ENCODE assay signal across 34 cellular contexts in the genomic region with DNA sequence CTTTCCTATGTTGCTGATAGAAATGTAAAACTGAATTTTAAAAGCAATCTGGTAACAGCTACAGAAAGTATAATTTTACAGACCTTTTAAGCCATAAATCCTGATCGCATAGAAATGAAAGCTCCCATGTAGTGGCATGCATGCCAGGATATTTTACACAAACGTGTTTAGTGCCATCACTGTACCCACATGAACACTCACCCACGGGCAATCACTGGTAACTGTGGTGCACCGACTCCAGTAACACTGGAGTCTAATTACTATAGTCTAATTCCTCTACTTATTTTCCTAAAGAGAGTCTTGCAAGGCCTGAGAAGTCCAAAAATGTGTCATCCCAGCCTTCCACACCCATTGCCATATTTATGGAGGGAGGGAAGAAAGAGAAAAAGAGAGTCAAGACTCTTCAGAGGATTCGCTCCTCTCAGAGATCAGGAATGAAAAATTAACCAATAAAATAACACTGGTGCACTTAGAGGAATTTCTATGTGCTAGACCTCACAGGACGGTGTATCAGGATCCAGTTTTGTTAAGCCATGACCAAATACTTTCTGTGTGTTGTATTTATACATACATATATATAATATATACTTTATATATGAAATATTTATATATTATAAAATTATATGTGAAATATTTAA.
"Had no signal": no experiment of that assay in that cellular context is flagged by ENCODE, and none has a peak within 500 bp of the region (broad histone marks: within the 10 kb centered on the region; RNA-seq: fewer than 3 reads in every experiment).

No MANE protein-coding gene starts in this region.

- DNase-seq: activated CD4-positive, alpha-beta memory T cell treated with anti-CD3 and anti-CD28 coated beads for 36 hours; activated CD4-positive, alpha-beta T cell treated with anti-CD3 and anti-CD28 coated beads for 36 hours; activated CD4-positive, alpha-beta T cell treated with anti-CD3 and anti-CD28 coated beads, Interleukin-2, amount 10 ng/mL, durations not matched to agents 24 days and 14 days; activated CD4-positive, CD25-positive, alpha-beta regulatory T cell; activated CD4-positive, CD25-positive, alpha-beta regulatory T cell treated with anti-CD3 and anti-CD28 coated beads, Interleukin-2, amount 50 U/mL, for 72 hours; activated CD8-positive, alpha-beta memory T cell treated with anti-CD3 and anti-CD28 coated beads, Interleukin-2, amount 10 ng/mL, durations not matched to agents 7 days and 5 days; activated CD8-positive, alpha-beta memory T cell treated with anti-CD3 and anti-CD28 coated beads, Interleukin-2, amount 50 U/mL, for 4 hours; activated CD8-positive, alpha-beta T cell treated with anti-CD3 and anti-CD28 coated beads, Interleukin-2, amount 10 ng/mL, durations not matched to agents 7 days and 5 days; activated effector memory CD4-positive, alpha-beta T cell treated with anti-CD3 and anti-CD28 coated beads, Interleukin-2, amount 50 U/mL, for 16 hours; activated naive CD4-positive, alpha-beta T cell treated with anti-CD3 and anti-CD28 coated beads for 36 hours; activated naive CD8-positive, alpha-beta T cell treated with anti-CD3 and anti-CD28 coated beads, Interleukin-2, amount 10 ng/mL, durations not matched to agents 7 days and 5 days; activated T-cell treated with anti-CD3 and anti-CD28 coated beads, Interleukin-2, amount 50 U/mL, for 1 hour; activated T-cell treated with anti-CD3 and anti-CD28 coated beads, Interleukin-2, amount 50 U/mL, for 48 hours; central memory CD4-positive, alpha-beta T cell; cerebellar nuclear complex; colonic mucosa; effector CD8-positive, alpha-beta T cell; foreskin keratinocyte; gastrocnemius medialis; glutamatergic neuron; heart left ventricle; T-helper 1 cell; T-helper 17 cell; T1000; WERI-Rb-1 had no signal

- H3K4me3 ChIP-seq: ascending aorta, breast epithelium, cardiac muscle cell, colonic mucosa, gastrocnemius medialis, heart left ventricle had no signal

- H3K36me3 Mint-ChIP-seq: activated CD8-positive, alpha-beta memory T cell treated with anti-CD3 and anti-CD28 coated beads, Interleukin-2, amount 10 ng/mL, durations not matched to agents 7 days and 5 days had no signal

- H3K27me3 Mint-ChIP-seq: activated CD4-positive, alpha-beta memory T cell treated with anti-CD3 and anti-CD28 coated beads for 36 hours; activated CD4-positive, alpha-beta T cell treated with anti-CD3 and anti-CD28 coated beads for 36 hours; activated CD4-positive, alpha-beta T cell treated with anti-CD3 and anti-CD28 coated beads, Interleukin-2, amount 10 ng/mL, durations not matched to agents 24 days and 14 days; activated CD8-positive, alpha-beta memory T cell treated with anti-CD3 and anti-CD28 coated beads, Interleukin-2, amount 10 ng/mL, durations not matched to agents 7 days and 5 days; activated naive CD8-positive, alpha-beta T cell treated with anti-CD3 and anti-CD28 coated beads, Interleukin-2, amount 10 ng/mL, durations not matched to agents 7 days and 5 days; brain had no signal

- H3K4me3 Mint-ChIP-seq: activated CD4-positive, alpha-beta memory T cell treated with anti-CD3 and anti-CD28 coated beads for 36 hours; activated CD4-positive, alpha-beta T cell treated with anti-CD3 and anti-CD28 coated beads for 36 hours; activated CD4-positive, alpha-beta T cell treated with anti-CD3 and anti-CD28 coated beads, Interleukin-2, amount 10 ng/mL, durations not matched to agents 24 days and 14 days; activated CD8-positive, alpha-beta memory T cell treated with anti-CD3 and anti-CD28 coated beads, Interleukin-2, amount 10 ng/mL, durations not matched to agents 7 days and 5 days; activated CD8-positive, alpha-beta T cell treated with anti-CD3 and anti-CD28 coated beads, Interleukin-2, amount 10 ng/mL, durations not matched to agents 7 days and 5 days; activated naive CD4-positive, alpha-beta T cell treated with anti-CD3 and anti-CD28 coated beads for 36 hours; activated naive CD8-positive, alpha-beta T cell treated with anti-CD3 and anti-CD28 coated beads, Interleukin-2, amount 10 ng/mL, durations not matched to agents 7 days and 5 days; activated T-helper 1 cell treated with anti-CD3 and anti-CD28 coated beads, Interleukin-12 subunit alpha, Interleukin-12 subunit beta, Interleukin-2, Interleukin-4 antibody, amounts not matched to agents 30 ng/mL and 10 ng/mL and 1 ng/mL, durations not matched to agents 14 hours and 24 hours and 36 hours; brain; T-helper 17 cell; T-helper 2 cell treated with Interferon-gamma antibody and Interleukin-4, amounts not matched to agents 5 μg/mL and 100 μg/mL, for 36 hours had no signal

- H3K27ac Mint-ChIP-seq: activated CD4-positive, alpha-beta memory T cell treated with anti-CD3 and anti-CD28 coated beads for 36 hours; activated CD4-positive, alpha-beta T cell treated with anti-CD3 and anti-CD28 coated beads for 36 hours; activated CD4-positive, alpha-beta T cell treated with anti-CD3 and anti-CD28 coated beads, Interleukin-2, amount 10 ng/mL, durations not matched to agents 24 days and 14 days; activated CD8-positive, alpha-beta memory T cell treated with anti-CD3 and anti-CD28 coated beads, Interleukin-2, amount 10 ng/mL, durations not matched to agents 7 days and 5 days; activated CD8-positive, alpha-beta T cell treated with anti-CD3 and anti-CD28 coated beads, Interleukin-2, amount 10 ng/mL, durations not matched to agents 7 days and 5 days; activated naive CD4-positive, alpha-beta T cell treated with anti-CD3 and anti-CD28 coated beads for 36 hours; activated naive CD4-positive, alpha-beta T cell treated with anti-CD3 and anti-CD28 coated beads, Interleukin-2, amount 50 U/mL, for 72 hours; activated naive CD8-positive, alpha-beta T cell treated with anti-CD3 and anti-CD28 coated beads, Interleukin-2, amount 10 ng/mL, durations not matched to agents 7 days and 5 days; activated T-helper 1 cell treated with anti-CD3 and anti-CD28 coated beads, Interleukin-12 subunit alpha, Interleukin-12 subunit beta, Interleukin-2, Interleukin-4 antibody, amounts not matched to agents 30 ng/mL and 10 ng/mL and 1 ng/mL, durations not matched to agents 14 hours and 24 hours and 36 hours; activated T-helper 2 cell treated with anti-CD3 and anti-CD28 coated beads, Interferon-gamma antibody, Interleukin-2, Interleukin-4, amounts not matched to agents 10 μg/mL and 5 μg/mL and 100 μg/mL, durations not matched to agents 14 hours and 24 hours and 36 hours; brain; T-helper 17 cell; T-helper 2 cell treated with Interferon-gamma antibody and Interleukin-4, amounts not matched to agents 5 μg/mL and 100 μg/mL, for 36 hours had no signal

- H3K27me3 ChIP-seq: ascending aorta, breast epithelium, cardiac muscle cell, colonic mucosa, foreskin keratinocyte, gastrocnemius medialis, heart left ventricle had no signal

- H3K4me1 Mint-ChIP-seq: activated CD4-positive, alpha-beta T cell treated with anti-CD3 and anti-CD28 coated beads for 36 hours; activated CD4-positive, alpha-beta T cell treated with anti-CD3 and anti-CD28 coated beads, Interleukin-2, amount 10 ng/mL, durations not matched to agents 24 days and 14 days; activated CD8-positive, alpha-beta memory T cell treated with anti-CD3 and anti-CD28 coated beads, Interleukin-2, amount 10 ng/mL, durations not matched to agents 7 days and 5 days; activated naive CD8-positive, alpha-beta T cell treated with anti-CD3 and anti-CD28 coated beads, Interleukin-2, amount 10 ng/mL, durations not matched to agents 7 days and 5 days; brain; T-helper 17 cell had no signal

- H3K9me3 Mint-ChIP-seq: activated CD4-positive, alpha-beta T cell treated with anti-CD3 and anti-CD28 coated beads, Interleukin-2, amount 10 ng/mL, durations not matched to agents 24 days and 14 days; activated naive CD4-positive, alpha-beta T cell treated with anti-CD3 and anti-CD28 coated beads for 36 hours; activated naive CD4-positive, alpha-beta T cell treated with anti-CD3 and anti-CD28 coated beads, Interleukin-2, amount 50 U/mL, for 72 hours; activated T-helper 1 cell treated with anti-CD3 and anti-CD28 coated beads, Interleukin-12 subunit alpha, Interleukin-12 subunit beta, Interleukin-2, Interleukin-4 antibody, amounts not matched to agents 30 ng/mL and 10 ng/mL and 1 ng/mL, durations not matched to agents 14 hours and 24 hours and 36 hours; activated T-helper 2 cell treated with anti-CD3 and anti-CD28 coated beads, Interferon-gamma antibody, Interleukin-2, Interleukin-4, amounts not matched to agents 10 μg/mL and 5 μg/mL and 100 μg/mL, durations not matched to agents 14 hours and 24 hours and 36 hours; T-helper 2 cell treated with Interferon-gamma antibody and Interleukin-4, amounts not matched to agents 5 μg/mL and 100 μg/mL, for 36 hours had no signal

- H3K9me3 ChIP-seq: ascending aorta, breast epithelium, colonic mucosa, gastrocnemius medialis, heart left ventricle had no signal

- ATAC-seq: activated CD4-positive, alpha-beta T cell treated with anti-CD3 and anti-CD28 coated beads for 36 hours; activated CD8-positive, alpha-beta memory T cell treated with anti-CD3 and anti-CD28 coated beads, Interleukin-2, amount 10 ng/mL, durations not matched to agents 7 days and 5 days; activated CD8-positive, alpha-beta T cell treated with anti-CD3 and anti-CD28 coated beads, Interleukin-2, amount 10 ng/mL, durations not matched to agents 7 days and 5 days; activated naive CD4-positive, alpha-beta T cell treated with anti-CD3 and anti-CD28 coated beads, Interleukin-2, amount 50 U/mL, for 72 hours; esophagus mucosa; foreskin keratinocyte; gastrocnemius medialis; heart left ventricle; T-helper 17 cell had no signal

- H3K4me1 ChIP-seq: ascending aorta, breast epithelium, colonic mucosa, gastrocnemius medialis, heart left ventricle had no signal

- H3K27ac ChIP-seq: ascending aorta, breast epithelium, cardiac muscle cell, colonic mucosa, foreskin keratinocyte, gastrocnemius medialis, heart left ventricle, WERI-Rb-1 had no signal

- H3K36me3 ChIP-seq: ascending aorta, breast epithelium, cardiac muscle cell, colonic mucosa, gastrocnemius medialis, WERI-Rb-1 had no signal
